8 cellular contexts compared by ENCODE assay signal in genomic region chr16:11796227-11797165, GRCh38. TPM values are rescaled to one million over a fixed set of nuclear protein-coding genes. Genes with fewer than 3 reads are reported as not detected.
DNase-seq lines count a peak whose midpoint lies in the region; ATAC-seq, FAIRE-seq and TF ChIP-seq lines count a peak whose summit lies in the region.

No MANE protein-coding gene starts in this region.

- TF ChIP-seq CTCF in A549 (IDR thresholded peaks at IDR 0.05) (no peak), esophagus squamous epithelium (IDR thresholded peaks at IDR 0.05) (no peak)

- H3K4me1 ChIP-seq in A549 (peaks cover 46% of the 10 kb centered on the region), esophagus squamous epithelium (peaks cover 42 to 85% (median 65%) of the 10 kb centered on the region in 3 donors), mucosa of stomach (ENCODE audit: control insufficient read depth, insufficient read depth, low read length) (peaks cover 52% of the 10 kb centered on the region), thymus (ENCODE audit: control insufficient read depth, insufficient read depth, low read length) (peaks cover 54% of the 10 kb centered on the region)

- WGBS in A549 (ENCODE audit: missing lambda C conversion rate), result 6% methylated on average over 33 of the region's 93 CpGs
- 0 to 1% methylated on average over 26 to 34 of the region's 93 CpGs for WGBS in esophagus squamous epithelium, 2 donors
- WGBS in thymus, result 1% methylated on average over 93 of the region's 93 CpGs

- no peaks in the 10 kb centered on the region for H3K9me3 ChIP-seq in A549
- no peaks in the 10 kb centered on the region for H3K9me3 ChIP-seq in esophagus squamous epithelium
- no peaks in the 10 kb centered on the region for H3K9me3 ChIP-seq in mucosa of stomach (ENCODE audit: control insufficient read depth, low read length)
- H3K9me3 ChIP-seq in thymus (ENCODE audit: control insufficient read depth), result no peaks in the 10 kb centered on the region

- ATAC-seq in A549 (peak; percentile 31 to 33; a peak in 2 of 6 replicates), GM18907 (IDR thresholded peaks at IDR 0.05; ENCODE audit: unreplicated experiment) (peak; percentile 13)

- DNase-seq in A549 (ENCODE audit: low read depth in 1 of 2, low spot score in 1 of 2) (peak; percentile 47 to 50), HT1080 (ENCODE audit: low read depth) (peak; percentile 22), esophagus squamous epithelium (lab: John Stamatoyannopoulos, UW) (no peak), NCI-H1694 treated with DMSO at 0.1 percent for 48 hours (lab: John Stamatoyannopoulos, UW) (no peak)
- peak; percentile 66 for DNase-seq in activated CD8-positive, alpha-beta memory T cell treated with anti-CD3 and anti-CD28 coated beads, Interleukin-2, amount 50 U/mL, for 48 hours

- H3K4me3 ChIP-seq in A549 (peak overlapping the region; percentile 89), esophagus squamous epithelium (peak overlapping the region; percentile 53 to 88 (median 80)), mucosa of stomach (ENCODE audit: low read length) (peak overlapping the region; percentile 70), thymus (ENCODE audit: low read length) (peak overlapping the region; percentile 99)

- intact Hi-C loops in esophagus squamous epithelium (cut with DNase I), result loop anchor here (5.0 kb wide), 1 partner anchor 54 kb away; the partner anchor contains the start of gene TXNDC11

- no peak for FAIRE-seq in A549 (lab: Jason Lieb, UNC)

- CTCF ChIA-PET in A549 (lab: Yijun Ruan, JAX), result interaction anchor here (0.6 to 4.6 kb wide), 33 partner anchors 9 to 986 kb away, joined by 3 to 58 read pairs (median 5); partner anchors contain the start of gene TXNDC11

- TF ChIP-seq EP300 in A549 (IDR thresholded peaks at IDR 0.05), result no peak

- no peak for TF ChIP-seq RAD21 in A549 (conservative IDR thresholded peaks at IDR 0.05 in 1 of 2, IDR thresholded peaks at IDR 0.05 in 1 of 2)

- H3K4me2 ChIP-seq in A549, result peak overlapping the region; percentile 84

- H3K27ac ChIP-seq in A549, result peak overlapping the region; percentile 97
- H3K27ac ChIP-seq in esophagus squamous epithelium, result peak overlapping the region; percentile 92 to 99 (median 94)
- peak overlapping the region; percentile 98 for H3K27ac ChIP-seq in thymus (ENCODE audit: low read depth)

- no peak for TF ChIP-seq POLR2A in A549 (IDR thresholded peaks at IDR 0.05; ENCODE audit: low read length)
- peak in 1 of 4 donors; percentile 17 for TF ChIP-seq POLR2A in esophagus squamous epithelium (IDR thresholded peaks at IDR 0.05)

- no peaks in the 10 kb centered on the region for H3K36me3 ChIP-seq in esophagus squamous epithelium
- no peaks in the 10 kb centered on the region for H3K36me3 ChIP-seq in mucosa of stomach (ENCODE audit: control insufficient read depth, insufficient read depth, low read length)
- no peaks in the 10 kb centered on the region for H3K36me3 ChIP-seq in thymus (ENCODE audit: control insufficient read depth, insufficient read depth)

- POLR2A ChIA-PET in A549 (lab: Yijun Ruan, JAX), result interaction anchor here (0.5 to 3.7 kb wide), 9 partner anchors 13 to 156 kb away, joined by 3 to 29 read pairs (median 3); partner anchors contain the start of genes GSPT1, RSL1D1 and TXNDC11

- H3K27me3 ChIP-seq in esophagus squamous epithelium (no peaks in the 10 kb centered on the region), mucosa of stomach (ENCODE audit: control insufficient read depth, insufficient read depth, low read length) (no peaks in the 10 kb centered on the region), thymus (ENCODE audit: control insufficient read depth, insufficient read depth) (no peaks in the 10 kb centered on the region)

- peak overlapping the region; percentile 94 for H3K9ac ChIP-seq in mucosa of stomach (ENCODE audit: low read length)

TF ChIP-seq in A549, 52 proteins besides CTCF, POLR2A, EP300 and RAD21:
- TF ChIP-seq RFX5 (IDR thresholded peaks at IDR 0.05) (no peak), SREBF2 (IDR thresholded peaks at IDR 0.05) (no peak), HOXB5 (CRISPR knock-in tag; IDR thresholded peaks at IDR 0.05) (0 out of 2 replicates have a peak, but pooled peaks have one; percentile 62), ZSCAN20 (CRISPR knock-in tag; IDR thresholded peaks at IDR 0.05) (peak; percentile 59; the same call in 1 of the 2 replicates), PHF8 (IDR thresholded peaks at IDR 0.05; ENCODE audit: borderline replicate concordance, low read depth) (peak; percentile 63; the same call in 1 of the 2 replicates), NR3C1 (IDR thresholded peaks at IDR 0.05) (no peak), KDM1A (IDR thresholded peaks at IDR 0.05; ENCODE audit: low read depth) (no peak), CHD4 (IDR thresholded peaks at IDR 0.05; ENCODE audit: borderline replicate concordance) (no peak), CBX2 (IDR thresholded peaks at IDR 0.05; ENCODE audit: borderline replicate concordance, low read depth) (no peak), TFCP2L1 (CRISPR knock-in tag; IDR thresholded peaks at IDR 0.05) (no peak), REST (IDR thresholded peaks at IDR 0.05) (no peak), TP53 (CRISPR knock-in tag; IDR thresholded peaks at IDR 0.05) (no peak), KDM5A (IDR thresholded peaks at IDR 0.05) (0 out of 2 replicates have a peak, but pooled peaks have one; percentile 20), FOXS1 (CRISPR knock-in tag; IDR thresholded peaks at IDR 0.05) (no peak), HOXB13 (CRISPR knock-in tag; IDR thresholded peaks at IDR 0.05; ENCODE audit: low read depth) (no peak), FOSB (CRISPR knock-in tag; IDR thresholded peaks at IDR 0.05) (no peak), MYC (IDR thresholded peaks at IDR 0.05; ENCODE audit: borderline replicate concordance, low read length) (peak; percentile 16; the same call in 1 of the 2 replicates)

RNA-seq across cellular contexts. Expression of gene ZC3H7A, which starts 0.6 kb away (rescaled TPM):
- polyA plus RNA-seq in A549 (2011; rRNA removed), result 41.5 and 55.1 TPM in 2 replicates
- 23.6 and 25.7 TPM in 2 replicates for polyA plus RNA-seq in A549 (2012; cell fraction: cytosol; rRNA removed)
- 15.1 and 25.0 TPM in 2 replicates for polyA plus RNA-seq in A549 (2012; cell fraction: nucleus; rRNA removed)
- polyA plus RNA-seq in A549 (2017; fragmentation: RNase III; extraction: RNeasy Plus Mini Kit Qiagen cat#74134 plus additional on column Dnase treatment), result 33.8 to 39.1 TPM (median 36.8 TPM) in 3 replicates
- 18.5 and 23.6 TPM in 2 replicates for polyA minus RNA-seq in A549 (2011; rRNA and poly(A)+ RNA removed)
- total RNA-seq in HT1080 (2014; rRNA removed; shearing (Covaris generic)), result 20.9 and 35.3 TPM in 2 replicates
- 45.2 and 50.0 TPM in 2 replicates for polyA plus RNA-seq in HT1080 (2015; cell fraction: cytosol; rRNA removed)
- polyA plus RNA-seq in HT1080 (2015; cell fraction: nucleus; rRNA removed), result 122 and 130 TPM in 2 replicates
- 10 to 100 TPM; 16.6 to 34.1 (median 30.2) TPM for total RNA-seq in esophagus squamous epithelium
- polyA plus RNA-seq in thymus, result 69.4 TPM

RNA-seq across cellular contexts. Expression of gene TXNDC11, which starts 53.8 kb away (rescaled TPM):
- polyA plus RNA-seq in A549 (2011; rRNA removed), result 42.4 and 45.1 TPM in 2 replicates
- polyA plus RNA-seq in A549 (2012; cell fraction: cytosol; rRNA removed), result 39.8 and 46.9 TPM in 2 replicates
- 39.6 and 47.5 TPM in 2 replicates for polyA plus RNA-seq in A549 (2012; cell fraction: nucleus; rRNA removed)
- 22.7 to 26.3 TPM (median 24.1 TPM) in 3 replicates for polyA plus RNA-seq in A549 (2017; fragmentation: RNase III; extraction: RNeasy Plus Mini Kit Qiagen cat#74134 plus additional on column Dnase treatment)
- polyA minus RNA-seq in A549 (2011; rRNA and poly(A)+ RNA removed), result 28.4 and 40.2 TPM in 2 replicates
- 31.8 and 37.2 TPM in 2 replicates for total RNA-seq in HT1080 (2014; rRNA removed; shearing (Covaris generic))
- polyA plus RNA-seq in HT1080 (2015; cell fraction: cytosol; rRNA removed), result 32.5 and 33.5 TPM in 2 replicates
- polyA plus RNA-seq in HT1080 (2015; cell fraction: nucleus; rRNA removed), result 23.3 and 24.3 TPM in 2 replicates
- 10 to 100 TPM; 26.0 to 39.1 (median 35.9) TPM for total RNA-seq in esophagus squamous epithelium
- 46.4 TPM for polyA plus RNA-seq in thymus

RNA-seq across cellular contexts. Expression of gene RSL1D1, which starts 54.8 kb away (rescaled TPM):
- 211 and 330 TPM in 2 replicates for polyA plus RNA-seq in A549 (2011; rRNA removed)
- 48.6 and 52.6 TPM in 2 replicates for polyA plus RNA-seq in A549 (2012; cell fraction: cytosol; rRNA removed)
- polyA plus RNA-seq in A549 (2012; cell fraction: nucleus; rRNA removed), result 9.0 and 10.9 TPM in 2 replicates
- polyA plus RNA-seq in A549 (2017; fragmentation: RNase III; extraction: RNeasy Plus Mini Kit Qiagen cat#74134 plus additional on column Dnase treatment), result 205 to 251 TPM (median 209 TPM) in 3 replicates
- 38.6 and 69.6 TPM in 2 replicates for polyA minus RNA-seq in A549 (2011; rRNA and poly(A)+ RNA removed)
- 196 and 208 TPM in 2 replicates for total RNA-seq in HT1080 (2014; rRNA removed; shearing (Covaris generic))
- polyA plus RNA-seq in HT1080 (2015; cell fraction: cytosol; rRNA removed), result 282 and 335 TPM in 2 replicates
- polyA plus RNA-seq in HT1080 (2015; cell fraction: nucleus; rRNA removed), result 248 and 255 TPM in 2 replicates
- 100 to 1,000 TPM in 3 of 4 donors, 10 to 100 TPM in 1; 85.4 to 187 (median 145) TPM for total RNA-seq in esophagus squamous epithelium
- 107 TPM for polyA plus RNA-seq in thymus

Comparison
In these comparisons a context has a peak if more than half of its experiments do, and no peak if none do; other contexts are left out.
1. DNase-seq: peak in A549 (2 of 2), HT1080 (single experiment) and activated CD8-positive, alpha-beta memory T cell treated with anti-CD3 and anti-CD28 coated beads, Interleukin-2, amount 50 U/mL, for 48 hours (single experiment); none in esophagus squamous epithelium (single experiment) and NCI-H1694 treated with DMSO at 0.1 percent for 48 hours (single experiment).
2. Peak in every context shown above with its lines, with median percentiles within 50 percentile points of each other: H3K27ac ChIP-seq and H3K4me3 ChIP-seq.